Comparison of ENCODE assay signal across 1 cellular context in genomic region chr20:35619196-35620095, GRCh38.
TF ChIP-seq lines count a peak whose summit lies in the region.

No MANE protein-coding gene starts in this region.

TF ChIP-seq in GM12878, 131 proteins besides CTCF, POLR2A, EP300 and RAD21 (continued from another document and continues in another):
- TF ChIP-seq WRNIP1 (IDR thresholded peaks at IDR 0.05; ENCODE audit: borderline replicate concordance, low read depth, low read length) (no peak; the same call in 1 of the 2 replicates), YY1 (IDR thresholded peaks at IDR 0.05; ENCODE audit: low read depth, low read length) (peak; percentile 65; the same call in 1 of the 2 replicates), ZNF622 (IDR thresholded peaks at IDR 0.05) (no peak), ASH2L (IDR thresholded peaks at IDR 0.05; ENCODE audit: borderline replicate concordance, low read depth) (no peak), ZNF384 (IDR thresholded peaks at IDR 0.05; ENCODE audit: borderline replicate concordance, low read depth, low read length) (no peak), ATF3 (IDR thresholded peaks at IDR 0.05; ENCODE audit: borderline replicate concordance, extremely low read depth, low read depth, low read length) (no peak), PML (IDR thresholded peaks at IDR 0.05; ENCODE audit: low read length) (no peak), POLR2AphosphoS2 (IDR thresholded peaks at IDR 0.05; ENCODE audit: low read depth, low read length) (no peak; the same call in none of the 2 replicates), HDAC2 (IDR thresholded peaks at IDR 0.05) (no peak), CHD1 (IDR thresholded peaks at IDR 0.05; ENCODE audit: low read depth, low read length) (no peak), ZBTB33 (IDR thresholded peaks at IDR 0.05) (no peak), CREM (IDR thresholded peaks at IDR 0.05; ENCODE audit: low read depth) (no peak), FOS (IDR thresholded peaks at IDR 0.05; ENCODE audit: borderline replicate concordance, extremely low read depth, insufficient read length) (no peak), MXI1 (IDR thresholded peaks at IDR 0.05; ENCODE audit: low read depth, low read length) (peak; percentile 55; the same call in 1 of the 2 replicates), CBX5 (IDR thresholded peaks at IDR 0.05; ENCODE audit: low read depth) (no peak), JUND (IDR thresholded peaks at IDR 0.05; ENCODE audit: low read depth, low read length) (no peak), PKNOX1 (IDR thresholded peaks at IDR 0.05) (peak; percentile 70), RAD51 (IDR thresholded peaks at IDR 0.05) (no peak), ZBTB4 (CRISPR knock-in tag; IDR thresholded peaks at IDR 0.05) (no peak), BRCA1 (IDR thresholded peaks at IDR 0.05; ENCODE audit: low read depth, low read length) (no peak), ZBTB40 (IDR thresholded peaks at IDR 0.05; ENCODE audit: borderline replicate concordance) (no peak), ATF7 (IDR thresholded peaks at IDR 0.05; ENCODE audit: low read depth) (peak; percentile 25; the same call in 1 of the 2 replicates), BACH1 (IDR thresholded peaks at IDR 0.05; ENCODE audit: borderline replicate concordance) (peak; percentile 46; the same call in 1 of the 2 replicates), ZBTB11 (CRISPR knock-in tag; IDR thresholded peaks at IDR 0.05) (no peak), RCOR1 (conservative IDR thresholded peaks at IDR 0.05; ENCODE audit: low read depth, low read length) (no peak), ETV6 (conservative IDR thresholded peaks at IDR 0.05 in 1 of 2, IDR thresholded peaks at IDR 0.05 in 1 of 2; ENCODE audit: borderline replicate concordance in 1 of 2, low read depth in 1 of 2) (no peak), SMAD1 (IDR thresholded peaks at IDR 0.05; ENCODE audit: low read depth, partially characterized antibody) (no peak)
- TF ChIP-seq, protein P1, sequence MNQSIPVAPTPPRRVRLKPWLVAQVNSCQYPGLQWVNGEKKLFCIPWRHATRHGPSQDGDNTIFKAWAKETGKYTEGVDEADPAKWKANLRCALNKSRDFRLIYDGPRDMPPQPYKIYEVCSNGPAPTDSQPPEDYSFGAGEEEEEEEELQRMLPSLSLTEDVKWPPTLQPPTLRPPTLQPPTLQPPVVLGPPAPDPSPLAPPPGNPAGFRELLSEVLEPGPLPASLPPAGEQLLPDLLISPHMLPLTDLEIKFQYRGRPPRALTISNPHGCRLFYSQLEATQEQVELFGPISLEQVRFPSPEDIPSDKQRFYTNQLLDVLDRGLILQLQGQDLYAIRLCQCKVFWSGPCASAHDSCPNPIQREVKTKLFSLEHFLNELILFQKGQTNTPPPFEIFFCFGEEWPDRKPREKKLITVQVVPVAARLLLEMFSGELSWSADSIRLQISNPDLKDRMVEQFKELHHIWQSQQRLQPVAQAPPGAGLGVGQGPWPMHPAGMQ (IDR thresholded peaks at IDR 0.05; ENCODE audit: borderline replicate concordance) = no peak
- TF ChIP-seq, protein P2, sequence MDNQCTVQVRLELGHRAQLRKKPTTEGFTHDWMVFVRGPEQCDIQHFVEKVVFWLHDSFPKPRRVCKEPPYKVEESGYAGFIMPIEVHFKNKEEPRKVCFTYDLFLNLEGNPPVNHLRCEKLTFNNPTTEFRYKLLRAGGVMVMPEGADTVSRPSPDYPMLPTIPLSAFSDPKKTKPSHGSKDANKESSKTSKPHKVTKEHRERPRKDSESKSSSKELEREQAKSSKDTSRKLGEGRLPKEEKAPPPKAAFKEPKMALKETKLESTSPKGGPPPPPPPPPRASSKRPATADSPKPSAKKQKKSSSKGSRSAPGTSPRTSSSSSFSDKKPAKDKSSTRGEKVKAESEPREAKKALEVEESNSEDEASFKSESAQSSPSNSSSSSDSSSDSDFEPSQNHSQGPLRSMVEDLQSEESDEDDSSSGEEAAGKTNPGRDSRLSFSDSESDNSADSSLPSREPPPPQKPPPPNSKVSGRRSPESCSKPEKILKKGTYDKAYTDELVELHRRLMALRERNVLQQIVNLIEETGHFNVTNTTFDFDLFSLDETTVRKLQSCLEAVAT (IDR thresholded peaks at IDR 0.05) = peak; percentile 72; the same call in 1 of the 2 replicates
- TF ChIP-seq, protein P3, sequence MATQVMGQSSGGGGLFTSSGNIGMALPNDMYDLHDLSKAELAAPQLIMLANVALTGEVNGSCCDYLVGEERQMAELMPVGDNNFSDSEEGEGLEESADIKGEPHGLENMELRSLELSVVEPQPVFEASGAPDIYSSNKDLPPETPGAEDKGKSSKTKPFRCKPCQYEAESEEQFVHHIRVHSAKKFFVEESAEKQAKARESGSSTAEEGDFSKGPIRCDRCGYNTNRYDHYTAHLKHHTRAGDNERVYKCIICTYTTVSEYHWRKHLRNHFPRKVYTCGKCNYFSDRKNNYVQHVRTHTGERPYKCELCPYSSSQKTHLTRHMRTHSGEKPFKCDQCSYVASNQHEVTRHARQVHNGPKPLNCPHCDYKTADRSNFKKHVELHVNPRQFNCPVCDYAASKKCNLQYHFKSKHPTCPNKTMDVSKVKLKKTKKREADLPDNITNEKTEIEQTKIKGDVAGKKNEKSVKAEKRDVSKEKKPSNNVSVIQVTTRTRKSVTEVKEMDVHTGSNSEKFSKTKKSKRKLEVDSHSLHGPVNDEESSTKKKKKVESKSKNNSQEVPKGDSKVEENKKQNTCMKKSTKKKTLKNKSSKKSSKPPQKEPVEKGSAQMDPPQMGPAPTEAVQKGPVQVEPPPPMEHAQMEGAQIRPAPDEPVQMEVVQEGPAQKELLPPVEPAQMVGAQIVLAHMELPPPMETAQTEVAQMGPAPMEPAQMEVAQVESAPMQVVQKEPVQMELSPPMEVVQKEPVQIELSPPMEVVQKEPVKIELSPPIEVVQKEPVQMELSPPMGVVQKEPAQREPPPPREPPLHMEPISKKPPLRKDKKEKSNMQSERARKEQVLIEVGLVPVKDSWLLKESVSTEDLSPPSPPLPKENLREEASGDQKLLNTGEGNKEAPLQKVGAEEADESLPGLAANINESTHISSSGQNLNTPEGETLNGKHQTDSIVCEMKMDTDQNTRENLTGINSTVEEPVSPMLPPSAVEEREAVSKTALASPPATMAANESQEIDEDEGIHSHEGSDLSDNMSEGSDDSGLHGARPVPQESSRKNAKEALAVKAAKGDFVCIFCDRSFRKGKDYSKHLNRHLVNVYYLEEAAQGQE (IDR thresholded peaks at IDR 0.05; ENCODE audit: low read depth, low read length) = 0 out of 2 replicates have a peak, but pooled peaks have one; percentile 5
- TF ChIP-seq, protein P4, sequence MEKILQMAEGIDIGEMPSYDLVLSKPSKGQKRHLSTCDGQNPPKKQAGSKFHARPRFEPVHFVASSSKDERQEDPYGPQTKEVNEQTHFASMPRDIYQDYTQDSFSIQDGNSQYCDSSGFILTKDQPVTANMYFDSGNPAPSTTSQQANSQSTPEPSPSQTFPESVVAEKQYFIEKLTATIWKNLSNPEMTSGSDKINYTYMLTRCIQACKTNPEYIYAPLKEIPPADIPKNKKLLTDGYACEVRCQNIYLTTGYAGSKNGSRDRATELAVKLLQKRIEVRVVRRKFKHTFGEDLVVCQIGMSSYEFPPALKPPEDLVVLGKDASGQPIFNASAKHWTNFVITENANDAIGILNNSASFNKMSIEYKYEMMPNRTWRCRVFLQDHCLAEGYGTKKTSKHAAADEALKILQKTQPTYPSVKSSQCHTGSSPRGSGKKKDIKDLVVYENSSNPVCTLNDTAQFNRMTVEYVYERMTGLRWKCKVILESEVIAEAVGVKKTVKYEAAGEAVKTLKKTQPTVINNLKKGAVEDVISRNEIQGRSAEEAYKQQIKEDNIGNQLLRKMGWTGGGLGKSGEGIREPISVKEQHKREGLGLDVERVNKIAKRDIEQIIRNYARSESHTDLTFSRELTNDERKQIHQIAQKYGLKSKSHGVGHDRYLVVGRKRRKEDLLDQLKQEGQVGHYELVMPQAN (conservative IDR thresholded peaks at IDR 0.05) = 0 out of 2 replicates have a peak, but pooled peaks have one; percentile 52
